In the genomic region with DNA sequence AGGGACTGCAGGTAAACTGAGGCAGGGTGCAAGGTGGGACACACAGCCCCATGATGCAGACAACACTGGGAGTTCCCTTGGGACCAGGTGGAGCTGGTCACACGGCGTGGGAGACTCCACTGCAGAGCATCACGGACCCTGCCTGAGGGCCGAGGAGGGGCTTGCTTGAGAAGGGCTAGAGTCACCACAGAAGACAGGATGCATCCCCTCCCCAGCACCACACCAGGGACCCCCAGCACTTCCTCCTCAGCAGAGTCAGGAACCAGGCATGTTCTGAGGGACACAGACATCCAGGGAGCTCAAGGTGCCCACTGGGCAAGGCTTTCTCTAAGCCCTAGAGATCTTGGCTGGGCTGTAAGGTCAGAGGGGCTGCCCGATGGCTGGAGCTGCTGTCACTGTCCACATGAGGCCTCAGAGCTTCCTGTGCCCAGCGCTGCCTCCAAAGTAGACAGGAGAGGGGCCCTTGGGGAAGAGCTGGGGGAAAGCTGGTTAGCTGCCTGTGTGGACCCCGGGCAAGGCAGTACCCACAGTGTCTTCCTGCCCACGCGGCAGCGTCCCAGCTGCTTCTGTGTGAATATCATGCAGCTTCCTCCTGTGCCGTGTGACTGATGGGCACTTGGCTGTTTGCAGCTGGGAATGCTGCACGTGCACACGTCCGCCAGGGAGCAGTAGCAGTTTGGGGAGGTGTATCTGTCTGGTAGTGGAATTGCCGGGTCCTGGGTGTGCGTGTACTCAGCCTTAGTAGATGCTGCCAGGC, we compare ENCODE assay signal across 13 cellular contexts.
DNase-seq lines count a peak whose midpoint lies in the region; ATAC-seq and TF ChIP-seq lines count a peak whose summit lies in the region.
"Had no signal": no experiment of that assay in that cellular context is flagged by ENCODE, and none has a peak within 500 bp of the region (broad histone marks: within the 10 kb centered on the region; RNA-seq: fewer than 3 reads in every experiment).

No MANE protein-coding gene starts in this region.

- intact Hi-C loops in CD14-positive monocyte (cut with micrococcal nuclease) (no loop called here), left cardiac atrium (cut with DNase I) (no loop called here), heart right ventricle (cut with DNase I) (no loop called here)

- peaks cover 0 to 38% (median 16%) of the 10 kb centered on the region in 7 donors for H3K27me3 ChIP-seq in heart right ventricle
- H3K27me3 ChIP-seq: MG63 had no signal

- H3K9me3 ChIP-seq in heart right ventricle: no peaks in the 10 kb centered on the region
- H3K9me3 ChIP-seq: breast epithelium, MG63 had no signal

- ATAC-seq in left cardiac atrium (no peak), GM18870 (IDR thresholded peaks at IDR 0.05; ENCODE audit: unreplicated experiment) (no peak), heart right ventricle (no peak)

- H3K36me3 Mint-ChIP-seq in CD14-positive monocyte: no peaks in the 10 kb centered on the region
- H3K36me3 Mint-ChIP-seq: activated naive CD4-positive, alpha-beta T cell treated with anti-CD3 and anti-CD28 coated beads, Interleukin-2, amount 10 ng/mL, durations not matched to agents 7 days and 5 days had no signal

- no peak overlapping the region for H3K4me3 ChIP-seq in heart right ventricle
- H3K4me3 ChIP-seq: breast epithelium, MG63 had no signal

- no peak for TF ChIP-seq CTCF in CD14-positive monocyte (IDR thresholded peaks at IDR 0.05)
- peak; percentile 36 for TF ChIP-seq CTCF in LNCAP (IDR thresholded peaks at IDR 0.05)
- no peak for TF ChIP-seq CTCF in heart right ventricle (IDR thresholded peaks at IDR 0.05)

- H3K9me3 Mint-ChIP-seq in CD14-positive monocyte: peaks cover 0 to 4% (median 0%) of the 10 kb centered on the region in 7 donors
- H3K9me3 Mint-ChIP-seq: activated naive CD4-positive, alpha-beta T cell treated with anti-CD3 and anti-CD28 coated beads, Interleukin-2, amount 10 ng/mL, durations not matched to agents 7 days and 5 days had no signal

- no peak overlapping the region for H3K27ac Mint-ChIP-seq in CD14-positive monocyte

- DNase-seq in CD14-positive monocyte (ENCODE audit: low spot score): peak; percentile 40
- DNase-seq in activated CD8-positive, alpha-beta memory T cell treated with anti-CD3 and anti-CD28 coated beads, Interleukin-2, amount 50 U/mL, for 48 hours: peak; percentile 44
- peak; percentile 32 for DNase-seq in occipital lobe (lab: John Stamatoyannopoulos, UW)
- DNase-seq in left cardiac atrium: no peak
- no peak for DNase-seq in heart right ventricle
- DNase-seq in DMS153 (lab: John Stamatoyannopoulos, UW): no peak
- DNase-seq: activated naive CD4-positive, alpha-beta T cell treated with anti-CD3 and anti-CD28 coated beads, Interleukin-2, amount 10 ng/mL, durations not matched to agents 7 days and 5 days; foreskin fibroblast; midbrain had no signal

- H3K27me3 Mint-ChIP-seq in CD14-positive monocyte (ENCODE audit: low read depth in 3 of 3): peaks cover 11 to 29% (median 12%) of the 10 kb centered on the region in 3 donors

- WGBS in heart right ventricle, 2 donors: 74 to 78% methylated on average over 16 of the region's 16 CpGs

- no peak overlapping the region for H3K4me3 Mint-ChIP-seq in CD14-positive monocyte
- H3K4me3 Mint-ChIP-seq: activated naive CD4-positive, alpha-beta T cell treated with anti-CD3 and anti-CD28 coated beads, Interleukin-2, amount 10 ng/mL, durations not matched to agents 7 days and 5 days had no signal

- no peaks in the 10 kb centered on the region for H3K36me3 ChIP-seq in heart right ventricle
- H3K36me3 ChIP-seq: breast epithelium, MG63 had no signal

- H3K4me1 Mint-ChIP-seq in CD14-positive monocyte: no peaks in the 10 kb centered on the region
- H3K4me1 Mint-ChIP-seq: activated naive CD4-positive, alpha-beta T cell treated with anti-CD3 and anti-CD28 coated beads, Interleukin-2, amount 10 ng/mL, durations not matched to agents 7 days and 5 days had no signal

- no peak overlapping the region for H3K27ac ChIP-seq in heart right ventricle
- H3K27ac ChIP-seq: breast epithelium had no signal

- no peaks in the 10 kb centered on the region for H3K4me1 ChIP-seq in heart right ventricle
- H3K4me1 ChIP-seq: breast epithelium had no signal

Comparison
In these comparisons a context has a peak if more than half of its experiments do, and no peak if none do; other contexts are left out.
1. DNase-seq: peak in CD14-positive monocyte (single experiment), activated CD8-positive, alpha-beta memory T cell treated with anti-CD3 and anti-CD28 coated beads, Interleukin-2, amount 50 U/mL, for 48 hours (single experiment) and occipital lobe (single experiment); none in left cardiac atrium (single experiment), heart right ventricle (0 of 2) and DMS153 (single experiment).